In the genomic region with DNA sequence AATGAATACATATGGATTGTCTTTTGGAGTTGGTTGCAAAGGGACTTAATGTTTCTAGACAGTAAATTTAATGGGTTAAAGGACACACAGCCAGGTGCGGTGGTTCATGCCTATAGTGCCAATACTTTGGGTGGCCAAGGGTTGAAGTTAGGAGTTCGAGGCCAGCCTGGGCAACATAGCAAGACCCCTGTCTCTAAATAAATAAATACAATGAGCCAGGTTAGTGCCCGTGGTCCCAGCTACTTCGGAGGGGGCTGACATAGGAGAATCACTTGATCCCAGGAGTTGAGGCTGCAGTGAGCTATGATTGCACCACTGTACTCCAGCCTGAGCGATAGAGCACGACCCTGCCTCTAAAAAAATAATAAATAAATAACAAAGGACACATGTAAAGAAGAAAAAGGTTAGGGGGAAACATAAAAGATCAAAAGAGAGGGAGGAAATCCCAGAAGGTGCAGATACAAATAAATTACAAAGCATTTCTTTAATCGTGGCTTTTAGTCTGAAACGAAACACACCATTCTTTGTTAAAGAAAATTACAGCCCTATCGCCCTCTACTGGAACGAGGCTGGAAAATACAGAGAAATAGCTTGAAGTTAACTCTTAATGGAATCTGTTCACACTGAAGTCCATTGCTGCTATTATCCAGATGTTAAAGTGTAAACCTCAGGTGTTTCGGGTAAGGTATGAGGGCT, we compare ENCODE assay signal across 8 cellular contexts. TPM values are rescaled to one million over a fixed set of nuclear protein-coding genes. Genes with fewer than 3 reads are reported as not detected.
A peak's percentile ranks its signal among the peaks of the same experiment; 100 is the strongest.
DNase-seq lines count a peak whose midpoint lies in the region; ATAC-seq, FAIRE-seq and TF ChIP-seq lines count a peak whose summit lies in the region.

No MANE protein-coding gene starts in this region.

- peaks cover 8% of the 10 kb centered on the region for H3F3A ChIP-seq in smooth muscle cell (ENCODE audit: low read depth)

- H3K4me3 ChIP-seq in KMS-11 (IDR thresholded peaks at IDR 0.05; ENCODE audit: insufficient read depth, low read depth, low read length) (no peak overlapping the region), smooth muscle cell (no peak overlapping the region), suprapubic skin (no peak overlapping the region)

- CTCF ChIA-PET in activated CD4-positive, alpha-beta T cell treated with anti-CD3 and anti-CD28 coated beads, Interleukin-2, amount 10 ng/mL, durations not matched to agents 7 days and 5 days (lab: Charles Lee): interaction anchor here (0.6 to 2.7 kb wide), 11 partner anchors 9 to 235 kb away, joined by 3 to 14 read pairs (median 3); a partner anchor contains a TSS

- H3K36me3 Mint-ChIP-seq in activated CD4-positive, alpha-beta T cell treated with anti-CD3 and anti-CD28 coated beads, Interleukin-2, amount 10 ng/mL, durations not matched to agents 7 days and 5 days (ENCODE audit: low read depth): peaks cover 12% of the 10 kb centered on the region

- H3K79me2 ChIP-seq in KMS-11 (ENCODE audit: insufficient read depth, low read depth) (no peaks in the 10 kb centered on the region), smooth muscle cell (ENCODE audit: low read depth) (no peaks in the 10 kb centered on the region)

- H3K27me3 Mint-ChIP-seq in activated CD4-positive, alpha-beta T cell treated with anti-CD3 and anti-CD28 coated beads, Interleukin-2, amount 10 ng/mL, durations not matched to agents 7 days and 5 days: no peaks in the 10 kb centered on the region

- peak; percentile 64 for DNase-seq in activated CD4-positive, alpha-beta T cell treated with anti-CD3 and anti-CD28 coated beads, Interleukin-2, amount 10 ng/mL, durations not matched to agents 7 days and 5 days
- no peak for DNase-seq in activated CD4-positive, alpha-beta T cell treated with anti-CD3 and anti-CD28 coated beads for 48 hours
- peak; percentile 24 for DNase-seq in SW480 (ENCODE audit: low spot score)
- DNase-seq in frontal cortex (ENCODE audit: low spot score in 2 of 2): peak; percentile 36 to 52
- no peak for DNase-seq in smooth muscle cell (lab: John Stamatoyannopoulos, UW; ENCODE audit: unreplicated experiment)
- DNase-seq in suprapubic skin (ENCODE audit: low spot score in 2 of 2): no peak
- no peak for DNase-seq in left ventricle myocardium superior

- no peak for TF ChIP-seq POLR2A in suprapubic skin (IDR thresholded peaks at IDR 0.05)

- H3K36me3 ChIP-seq in KMS-11 (ENCODE audit: insufficient read depth): no peaks in the 10 kb centered on the region
- H3K36me3 ChIP-seq in smooth muscle cell (ENCODE audit: low read depth): peaks cover 3% of the 10 kb centered on the region
- H3K36me3 ChIP-seq in suprapubic skin: peaks cover 17% of the 10 kb centered on the region

- H3K9ac ChIP-seq in KMS-11: no peak overlapping the region
- H3K9ac ChIP-seq in smooth muscle cell (ENCODE audit: low read depth): no peak overlapping the region

- no peaks in the 10 kb centered on the region for H4K20me1 ChIP-seq in KMS-11 (ENCODE audit: insufficient read depth)
- H4K20me1 ChIP-seq in smooth muscle cell (ENCODE audit: low read depth): peaks cover 4% of the 10 kb centered on the region

- intact Hi-C loops in left ventricle myocardium superior (cut with micrococcal nuclease): no loop called here

- no peaks in the 10 kb centered on the region for H3K27me3 ChIP-seq in KMS-11 (ENCODE audit: insufficient read depth, low read depth)
- H3K27me3 ChIP-seq in smooth muscle cell (ENCODE audit: low read depth): no peaks in the 10 kb centered on the region
- H3K27me3 ChIP-seq in suprapubic skin: no peaks in the 10 kb centered on the region

- H3K27ac ChIP-seq in KMS-11 (no peak overlapping the region), smooth muscle cell (ENCODE audit: low read depth) (no peak overlapping the region), suprapubic skin (no peak overlapping the region)

- POLR2A ChIA-PET in activated CD4-positive, alpha-beta T cell treated with anti-CD3 and anti-CD28 coated beads, Interleukin-2, amount 10 ng/mL, durations not matched to agents 7 days and 5 days (lab: Charles Lee): no interaction called here

- H3K9me3 Mint-ChIP-seq in activated CD4-positive, alpha-beta T cell treated with anti-CD3 and anti-CD28 coated beads, Interleukin-2, amount 10 ng/mL, durations not matched to agents 7 days and 5 days: no peaks in the 10 kb centered on the region

- no peak overlapping the region for H3K27ac Mint-ChIP-seq in activated CD4-positive, alpha-beta T cell treated with anti-CD3 and anti-CD28 coated beads, Interleukin-2, amount 10 ng/mL, durations not matched to agents 7 days and 5 days

- no peak overlapping the region for H3K4me2 ChIP-seq in KMS-11
- no peak overlapping the region for H3K4me2 ChIP-seq in smooth muscle cell

- H3K4me3 Mint-ChIP-seq in activated CD4-positive, alpha-beta T cell treated with anti-CD3 and anti-CD28 coated beads, Interleukin-2, amount 10 ng/mL, durations not matched to agents 7 days and 5 days: no peak overlapping the region

- H3K4me1 Mint-ChIP-seq in activated CD4-positive, alpha-beta T cell treated with anti-CD3 and anti-CD28 coated beads, Interleukin-2, amount 10 ng/mL, durations not matched to agents 7 days and 5 days: peaks cover 19% of the 10 kb centered on the region

- TF ChIP-seq CTCF in KMS-11 (conservative IDR thresholded peaks at IDR 0.05; ENCODE audit: low read depth, low read length) (peak; percentile 49), smooth muscle cell (IDR thresholded peaks at IDR 0.05; ENCODE audit: borderline replicate concordance, insufficient read depth, poor library complexity, severe bottlenecking) (peak; percentile 47), suprapubic skin (IDR thresholded peaks at IDR 0.05) (peak in 1 of 2 donors; percentile 32)

- peaks cover 23% of the 10 kb centered on the region for H3K4me1 ChIP-seq in KMS-11 (ENCODE audit: low read depth, poor library complexity, severe bottlenecking)
- H3K4me1 ChIP-seq in smooth muscle cell (ENCODE audit: low read depth): peaks cover 16% of the 10 kb centered on the region
- H3K4me1 ChIP-seq in suprapubic skin: no peaks in the 10 kb centered on the region

- WGBS in smooth muscle cell (ENCODE audit: low lambda C conversion rate): 63% methylated on average over 11 of the region's 11 CpGs
- WGBS in suprapubic skin: 52% methylated on average over 11 of the region's 11 CpGs

- H3K9me3 ChIP-seq in smooth muscle cell (replicated peaks; ENCODE audit: low read depth) (no peaks in the 10 kb centered on the region), suprapubic skin (no peaks in the 10 kb centered on the region)

- TF ChIP-seq EP300 in suprapubic skin (IDR thresholded peaks at IDR 0.05): no peak

- FAIRE-seq in frontal cortex (lab: Jason Lieb, UNC): no peak

- ATAC-seq in left ventricle myocardium superior: no peak

- no peak overlapping the region for H2AFZ ChIP-seq in KMS-11 (ENCODE audit: low read depth)
- no peak overlapping the region for H2AFZ ChIP-seq in smooth muscle cell (ENCODE audit: low read depth)

RNA-seq across cellular contexts. Expression of a gene that starts 42.6 kb away (rescaled TPM):
- total RNA-seq in activated CD4-positive, alpha-beta T cell treated with anti-CD3 and anti-CD28 coated beads, Interleukin-2, amount 10 ng/mL, durations not matched to agents 7 days and 5 days: 10 to 100 TPM; 46.5 to 49.7 TPM
- total RNA-seq in frontal cortex (2.0 TPM), smooth muscle cell (not detected in 2 replicates), suprapubic skin (1 to 10 TPM in 1 of 4 donors, under 1 TPM in 2, not detected in 1; 0.42 to 1.6 (median 0.89) TPM), left ventricle myocardium superior (0.17 TPM)
- not detected in 2 replicates for polyA plus RNA-seq in smooth muscle cell

Comparison
In these comparisons a context has a peak if more than half of its experiments do, and no peak if none do; other contexts are left out.
1. DNase-seq: peak in activated CD4-positive, alpha-beta T cell treated with anti-CD3 and anti-CD28 coated beads, Interleukin-2, amount 10 ng/mL, durations not matched to agents 7 days and 5 days (single experiment), SW480 (single experiment) and frontal cortex (2 of 2); none in activated CD4-positive, alpha-beta T cell treated with anti-CD3 and anti-CD28 coated beads for 48 hours (single experiment), smooth muscle cell (single experiment), suprapubic skin (0 of 2) and left ventricle myocardium superior (single experiment).
2. RNA of a gene that starts 42.6 kb away (total RNA-seq): 46.5 to 49.7 TPM in activated CD4-positive, alpha-beta T cell treated with anti-CD3 and anti-CD28 coated beads, Interleukin-2, amount 10 ng/mL, durations not matched to agents 7 days and 5 days; 2.0 TPM in frontal cortex (single experiment), 0.42 to 1.6 TPM in suprapubic skin, 0.17 TPM in left ventricle myocardium superior (single experiment) and not detected in smooth muscle cell; every median in the first group is over 10 times any median in the second.